In genomic region chr11:33399421-33399820, GRCh38 we compare ENCODE assay signal across 30 cellular contexts. TPM values are rescaled to one million over a fixed set of nuclear protein-coding genes. Genes with fewer than 3 reads are reported as not detected.
"Had no signal": no experiment of that assay in that cellular context is flagged by ENCODE, and none has a peak within 500 bp of the region (broad histone marks: within the 10 kb centered on the region; RNA-seq: fewer than 3 reads in every experiment).

No MANE protein-coding gene starts in this region.

- H3K27ac ChIP-seq: left lung, lower lobe of right lung, neural progenitor cell, neutrophil, ovary, right atrium auricular region, right lobe of liver, testis, thyroid gland, transverse colon, upper lobe of right lung had no signal

- DNase-seq: hypothalamus; immature natural killer cell; kidney; left colon; left lung; lower lobe of right lung; mammary epithelial cell; mesenchymal stem cell; naive B cell; natural killer cell; nephron progenitor cell; occipital lobe; ovary; right lobe of liver; stimulated activated CD4-positive, alpha-beta T cell treated with anti-CD3 and anti-CD28 coated beads, Interleukin-1b, Interleukin-23, amount 100 ng/mL, for 48 hours; stimulated activated CD4-positive, alpha-beta T cell treated with anti-CD3 and anti-CD28 coated beads, Interleukin-2, amount 100 ng/mL, for 48 hours; stimulated activated CD4-positive, alpha-beta T cell treated with anti-CD3 and anti-CD28 coated beads, Interleukin-4, amount 100 ng/mL, for 4 hours; stimulated activated CD8-positive, alpha-beta memory T cell treated with anti-CD3 and anti-CD28 coated beads, Interleukin-4, amount 100 ng/mL, for 48 hours; stimulated activated naive CD4-positive, alpha-beta T cell treated with Interleukin-2 at 50 U/mL for 16 hours; stimulated activated naive CD8-positive, alpha-beta T cell treated with anti-CD3 and anti-CD28 coated beads, Interleukin-15, amount 100 ng/mL, for 72 hours; testis; thyroid gland; transverse colon; upper lobe of right lung had no signal

- ATAC-seq: left colon; left lung; lower lobe of right lung; natural killer cell; right lobe of liver; stimulated activated memory B cell treated with anti-CD40 and anti-IgM and Interleukin-4, amounts not matched to agents 10 μg/mL and 1 μg/mL and 100 μg/mL, for 72 hours; stimulated activated naive CD8-positive, alpha-beta T cell treated with anti-CD3 and anti-CD28 coated beads, Interleukin-15, amount 100 ng/mL, for 72 hours; upper lobe of right lung had no signal

- H3K9me3 ChIP-seq: left lung, lower lobe of right lung, neutrophil, ovary, right atrium auricular region, right lobe of liver, testis, thyroid gland, transverse colon, upper lobe of right lung had no signal

- H3K36me3 ChIP-seq: left lung, lower lobe of right lung, neural progenitor cell, neutrophil, ovary, right atrium auricular region, right lobe of liver, thyroid gland, transverse colon, upper lobe of right lung had no signal

- H3K27me3 ChIP-seq: neural progenitor cell, ovary, right atrium auricular region, right lobe of liver, testis, thyroid gland, upper lobe of right lung had no signal

- H3K4me3 ChIP-seq: left lung, lower lobe of right lung, neural progenitor cell, ovary, right atrium auricular region, right lobe of liver, smooth muscle cell, testis, thyroid gland, transverse colon, upper lobe of right lung had no signal

RNA-seq across cellular contexts. Expression of gene KIAA1549L, which starts 23.5 kb away (rescaled TPM):
- total RNA-seq: mononuclear cell, natural killer cell, upper lobe of right lung had no signal
